ENCODE assay signal across 8 cellular contexts in the genomic region with DNA sequence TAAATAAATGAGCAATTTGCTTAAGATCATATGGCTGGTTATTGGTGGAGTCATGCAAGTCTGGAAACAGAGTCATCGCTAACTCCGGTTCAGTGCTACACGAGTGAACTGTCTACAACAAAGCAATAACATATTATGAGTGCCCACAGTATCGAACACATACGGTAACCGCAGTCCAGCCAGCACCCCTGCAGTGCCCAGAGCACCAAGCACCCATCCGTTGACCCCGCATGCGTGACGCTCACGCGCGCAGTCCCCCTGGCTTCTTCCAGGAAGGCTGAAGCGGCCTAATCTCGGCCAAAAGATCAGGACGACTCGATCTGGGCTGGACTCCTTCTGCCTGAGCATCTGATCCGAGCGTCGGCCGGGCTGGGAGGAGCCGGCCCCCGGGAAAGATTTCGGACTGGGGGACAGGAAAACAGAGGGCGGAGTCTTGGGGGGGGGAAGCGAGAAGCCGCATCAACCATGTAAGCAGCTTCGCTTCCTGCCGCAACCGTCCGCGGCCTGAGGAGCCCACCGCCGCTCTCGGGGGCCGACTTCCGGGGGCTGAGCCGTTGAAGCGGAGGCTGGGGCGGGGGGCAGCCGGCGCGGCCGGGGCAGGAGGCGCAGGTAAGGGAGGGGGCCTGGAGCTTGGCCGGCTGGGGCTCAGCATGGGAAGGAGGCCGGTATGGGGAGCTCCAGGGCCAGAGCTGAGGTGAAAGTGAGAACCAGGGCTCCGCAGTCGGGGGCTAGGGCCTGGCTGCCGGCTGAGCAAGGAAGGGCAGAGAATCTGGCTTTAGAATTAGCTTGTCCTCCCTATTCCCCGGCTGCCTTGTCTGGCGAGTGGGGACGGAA. TPM values are rescaled to one million over a fixed set of nuclear protein-coding genes. Genes with fewer than 3 reads are reported as not detected.
DNase-seq lines count a peak whose midpoint lies in the region; ATAC-seq and TF ChIP-seq lines count a peak whose summit lies in the region.

A gene with protein sequence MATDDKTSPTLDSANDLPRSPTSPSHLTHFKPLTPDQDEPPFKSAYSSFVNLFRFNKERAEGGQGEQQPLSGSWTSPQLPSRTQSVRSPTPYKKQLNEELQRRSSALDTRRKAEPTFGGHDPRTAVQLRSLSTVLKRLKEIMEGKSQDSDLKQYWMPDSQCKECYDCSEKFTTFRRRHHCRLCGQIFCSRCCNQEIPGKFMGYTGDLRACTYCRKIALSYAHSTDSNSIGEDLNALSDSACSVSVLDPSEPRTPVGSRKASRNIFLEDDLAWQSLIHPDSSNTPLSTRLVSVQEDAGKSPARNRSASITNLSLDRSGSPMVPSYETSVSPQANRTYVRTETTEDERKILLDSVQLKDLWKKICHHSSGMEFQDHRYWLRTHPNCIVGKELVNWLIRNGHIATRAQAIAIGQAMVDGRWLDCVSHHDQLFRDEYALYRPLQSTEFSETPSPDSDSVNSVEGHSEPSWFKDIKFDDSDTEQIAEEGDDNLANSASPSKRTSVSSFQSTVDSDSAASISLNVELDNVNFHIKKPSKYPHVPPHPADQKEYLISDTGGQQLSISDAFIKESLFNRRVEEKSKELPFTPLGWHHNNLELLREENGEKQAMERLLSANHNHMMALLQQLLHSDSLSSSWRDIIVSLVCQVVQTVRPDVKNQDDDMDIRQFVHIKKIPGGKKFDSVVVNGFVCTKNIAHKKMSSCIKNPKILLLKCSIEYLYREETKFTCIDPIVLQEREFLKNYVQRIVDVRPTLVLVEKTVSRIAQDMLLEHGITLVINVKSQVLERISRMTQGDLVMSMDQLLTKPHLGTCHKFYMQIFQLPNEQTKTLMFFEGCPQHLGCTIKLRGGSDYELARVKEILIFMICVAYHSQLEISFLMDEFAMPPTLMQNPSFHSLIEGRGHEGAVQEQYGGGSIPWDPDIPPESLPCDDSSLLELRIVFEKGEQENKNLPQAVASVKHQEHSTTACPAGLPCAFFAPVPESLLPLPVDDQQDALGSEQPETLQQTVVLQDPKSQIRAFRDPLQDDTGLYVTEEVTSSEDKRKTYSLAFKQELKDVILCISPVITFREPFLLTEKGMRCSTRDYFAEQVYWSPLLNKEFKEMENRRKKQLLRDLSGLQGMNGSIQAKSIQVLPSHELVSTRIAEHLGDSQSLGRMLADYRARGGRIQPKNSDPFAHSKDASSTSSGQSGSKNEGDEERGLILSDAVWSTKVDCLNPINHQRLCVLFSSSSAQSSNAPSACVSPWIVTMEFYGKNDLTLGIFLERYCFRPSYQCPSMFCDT (N-terminal part only) (plus strand): TSS at position 449 of the 834 bp plus-strand sequence. CDS start 5,265 bp downstream, outside the sequence.

- TF ChIP-seq CTCF in SK-N-SH (IDR thresholded peaks at IDR 0.05): no peak
- peak in 1 of 4 experiments; percentile 23 for TF ChIP-seq CTCF in gastroesophageal sphincter (IDR thresholded peaks at IDR 0.05)
- no peak for TF ChIP-seq CTCF in neutrophil (IDR thresholded peaks at IDR 0.05)

- H3K79me2 ChIP-seq in SK-N-SH (ENCODE audit: insufficient read depth): peaks cover 49% of the 10 kb centered on the region

- H3K27ac ChIP-seq in SK-N-SH (ENCODE audit: low read depth in 2 of 2, low read length in 1 of 2) (peak within 1 kb of the TSS; percentile 90 to 96), gastroesophageal sphincter (peak within 1 kb of the TSS; percentile 89 to 98 (median 94)), neutrophil (peak within 1 kb of the TSS; percentile 94), substantia nigra (ENCODE audit: low read depth, low read length, poor library complexity, severe bottlenecking) (peak within 1 kb of the TSS; percentile 91)

- CTCF ChIA-PET in SK-N-SH (lab: Yijun Ruan, JAX): interaction anchor here (1.2 to 2.9 kb wide), 3 partner anchors 11 to 164 kb away, joined by 3 to 22 read pairs (median 6); a partner anchor contains a TSS

- 2% methylated on average over 21 of the region's 53 CpGs for WGBS in SK-N-SH (ENCODE audit: low lambda C conversion rate)
- WGBS in gastroesophageal sphincter (ENCODE audit: low coverage in 1 of 2), 2 donors: 0% methylated on average over 20 of the region's 53 CpGs; no CpG with 5 or more reads in 1 of the 2 donors

- H3K9ac ChIP-seq in SK-N-SH: peak within 1 kb of the TSS; percentile 87

- H3K4me1 ChIP-seq in SK-N-SH (ENCODE audit: control insufficient read depth in 1 of 2, insufficient read depth in 2 of 2, low read depth in 1 of 2, low read length in 1 of 2): peaks cover 5 to 12% of the 10 kb centered on the region in 2 experiments; a peak in 2 of 4 replicates
- H3K4me1 ChIP-seq in gastroesophageal sphincter: peaks cover 0 to 42% (median 16%) of the 10 kb centered on the region in 3 donors
- peaks cover 39% of the 10 kb centered on the region in 2 experiments for H3K4me1 ChIP-seq in neutrophil (ENCODE audit: control insufficient read depth in 1 of 2, insufficient read depth in 1 of 2, low read depth in 1 of 2, low read length in 1 of 2)

- 0 out of 2 replicates have a peak, but pooled peaks cover 3% of the 10 kb centered on the region for H3K9me3 ChIP-seq in SK-N-SH
- no peaks in the 10 kb centered on the region for H3K9me3 ChIP-seq in gastroesophageal sphincter
- no peaks in the 10 kb centered on the region for H3K9me3 ChIP-seq in neutrophil

- peaks cover 15% of the 10 kb centered on the region; the same call in 1 of the 2 replicates for H4K20me1 ChIP-seq in SK-N-SH (ENCODE audit: insufficient read depth)

- H3F3A ChIP-seq in SK-N-SH (replicated peaks; ENCODE audit: insufficient read depth): peaks cover 21% of the 10 kb centered on the region

- DNase-seq in GM04504 (ENCODE audit: low read depth) (peak; percentile 97), NCI-H1048 (lab: John Stamatoyannopoulos, UW) (peak; percentile 74), SK-N-SH (peak; percentile 96), substantia nigra (lab: John Stamatoyannopoulos, UW) (peak; percentile 81 to 99 (median 97))
- peak; percentile 85 for DNase-seq in activated naive CD4-positive, alpha-beta T cell treated with anti-CD3 and anti-CD28 coated beads, Interleukin-2, amount 50 U/mL, for 16 hours

- H3K9me2 ChIP-seq in SK-N-SH: no peaks in the 10 kb centered on the region

- H3K4me3 ChIP-seq in SK-N-SH (ENCODE audit: low read depth in 2 of 2, low read length in 1 of 2) (peak within 1 kb of the TSS; percentile 84 to 85), gastroesophageal sphincter (peak within 1 kb of the TSS; percentile 83 to 96), neutrophil (ENCODE audit: low read depth in 1 of 2, low read length in 1 of 2) (peak within 1 kb of the TSS; percentile 87 to 90)

- POLR2A ChIA-PET in SK-N-SH (lab: Yijun Ruan, JAX): interaction anchor here (1.2 to 2.5 kb wide), 4 partner anchors 11 to 1065 kb away, joined by 3 to 28 read pairs (median 4); a partner anchor contains a TSS

- H3K36me3 ChIP-seq in SK-N-SH (replicated peaks in 1 of 2; ENCODE audit: control insufficient read depth in 1 of 2, insufficient read depth in 2 of 2, low read length in 1 of 2) (peaks cover 0 to 6% of the 10 kb centered on the region in 2 experiments), gastroesophageal sphincter (peaks cover 0 to under 1% of the 10 kb centered on the region in 2 donors), neutrophil (no peaks in the 10 kb centered on the region)

- TF ChIP-seq RAD21 in SK-N-SH (IDR thresholded peaks at IDR 0.05; ENCODE audit: low read length): no peak

- peak; percentile 67 to 78 for TF ChIP-seq POLR2A in gastroesophageal sphincter (IDR thresholded peaks at IDR 0.05)

- peak within 1 kb of the TSS; percentile 96 for H2AFZ ChIP-seq in SK-N-SH (ENCODE audit: low read depth)

- no peaks in the 10 kb centered on the region for H3K27me3 ChIP-seq in SK-N-SH (ENCODE audit: insufficient read depth)
- H3K27me3 ChIP-seq in gastroesophageal sphincter: no peaks in the 10 kb centered on the region
- H3K27me3 ChIP-seq in neutrophil: no peaks in the 10 kb centered on the region

- ATAC-seq in HG02571 (IDR thresholded peaks at IDR 0.05; ENCODE audit: unreplicated experiment): peak; percentile 81
- peak; percentile 97 for ATAC-seq in gastroesophageal sphincter

- H3K4me2 ChIP-seq in SK-N-SH: peak within 1 kb of the TSS; percentile 73

- TF ChIP-seq EP300 in SK-N-SH (IDR thresholded peaks at IDR 0.05; ENCODE audit: borderline replicate concordance in 1 of 2, low read depth in 1 of 2, low read length in 1 of 2) (peak in 1 of 2 experiments; percentile 38; a peak in 2 of 4 replicates), gastroesophageal sphincter (IDR thresholded peaks at IDR 0.05) (no peak)

TF ChIP-seq in SK-N-SH, 30 proteins besides CTCF, POLR2A, EP300 and RAD21 (continues in another document):
- TF ChIP-seq GATA2 (CRISPR knock-in tag; IDR thresholded peaks at IDR 0.05): peak; percentile 98
- TF ChIP-seq SIN3A (IDR thresholded peaks at IDR 0.05; ENCODE audit: borderline replicate concordance, low read depth, low read length): peak; percentile 80; the same call in 1 of the 2 replicates
- no peak for TF ChIP-seq FOXM1 (IDR thresholded peaks at IDR 0.05; ENCODE audit: low read depth)
- no peak; the same call in 1 of the 2 replicates for TF ChIP-seq RFX5 (IDR thresholded peaks at IDR 0.05; ENCODE audit: low read length)
- TF ChIP-seq CHD2 (IDR thresholded peaks at IDR 0.05; ENCODE audit: low read length, partially characterized antibody): peak; percentile 78
- TF ChIP-seq, protein P1, sequence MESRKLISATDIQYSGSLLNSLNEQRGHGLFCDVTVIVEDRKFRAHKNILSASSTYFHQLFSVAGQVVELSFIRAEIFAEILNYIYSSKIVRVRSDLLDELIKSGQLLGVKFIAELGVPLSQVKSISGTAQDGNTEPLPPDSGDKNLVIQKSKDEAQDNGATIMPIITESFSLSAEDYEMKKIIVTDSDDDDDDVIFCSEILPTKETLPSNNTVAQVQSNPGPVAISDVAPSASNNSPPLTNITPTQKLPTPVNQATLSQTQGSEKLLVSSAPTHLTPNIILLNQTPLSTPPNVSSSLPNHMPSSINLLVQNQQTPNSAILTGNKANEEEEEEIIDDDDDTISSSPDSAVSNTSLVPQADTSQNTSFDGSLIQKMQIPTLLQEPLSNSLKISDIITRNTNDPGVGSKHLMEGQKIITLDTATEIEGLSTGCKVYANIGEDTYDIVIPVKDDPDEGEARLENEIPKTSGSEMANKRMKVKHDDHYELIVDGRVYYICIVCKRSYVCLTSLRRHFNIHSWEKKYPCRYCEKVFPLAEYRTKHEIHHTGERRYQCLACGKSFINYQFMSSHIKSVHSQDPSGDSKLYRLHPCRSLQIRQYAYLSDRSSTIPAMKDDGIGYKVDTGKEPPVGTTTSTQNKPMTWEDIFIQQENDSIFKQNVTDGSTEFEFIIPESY (IDR thresholded peaks at IDR 0.05; ENCODE audit: borderline replicate concordance, low read depth): no peak
- TF ChIP-seq RXRA (IDR thresholded peaks at IDR 0.05; ENCODE audit: borderline replicate concordance, low read depth): peak; percentile 69; the same call in 1 of the 2 replicates

RNA-seq across cellular contexts. Expression of the gene that starts here (rescaled TPM):
- 7.0 and 10.2 TPM in 2 replicates for polyA plus RNA-seq in SK-N-SH (2012; rRNA removed)
- 9.6 and 10.2 TPM in 2 replicates for polyA plus RNA-seq in SK-N-SH (2012; cell fraction: cytosol; rRNA removed)
- polyA plus RNA-seq in SK-N-SH (2012; cell fraction: nucleus; rRNA removed): 8.0 and 18.1 TPM in 2 replicates
- 10 to 100 TPM; 24.5 to 32.6 (median 27.2) TPM for total RNA-seq in gastroesophageal sphincter

Comparison
In these comparisons a context has a peak if more than half of its experiments do, and no peak if none do; other contexts are left out.
1. Peak in every context shown above with its lines: DNase-seq, ATAC-seq, H3K4me3 ChIP-seq and H3K27ac ChIP-seq.